Comparison of ENCODE assay signal across 30 cellular contexts in genomic region chr12:84719997-84720396, GRCh38.
"Had no signal": no experiment of that assay in that cellular context is flagged by ENCODE, and none has a peak within 500 bp of the region (broad histone marks: within the 10 kb centered on the region; RNA-seq: fewer than 3 reads in every experiment).

No MANE protein-coding gene starts in this region.

- H3K27me3 ChIP-seq: ascending aorta, cardiac muscle cell had no signal

- FAIRE-seq: bronchial epithelial cell, TTC549 had no signal

- ATAC-seq: activated CD4-positive, alpha-beta T cell treated with anti-CD3 and anti-CD28 coated beads for 36 hours; activated CD8-positive, alpha-beta memory T cell treated with anti-CD3 and anti-CD28 coated beads, Interleukin-2, amount 10 ng/mL, durations not matched to agents 7 days and 5 days; activated CD8-positive, alpha-beta T cell treated with anti-CD3 and anti-CD28 coated beads, Interleukin-2, amount 10 ng/mL, durations not matched to agents 7 days and 5 days; activated naive CD8-positive, alpha-beta T cell treated with anti-CD3 and anti-CD28 coated beads, Interleukin-2, amount 50 U/mL, for 24 hours had no signal

- H3K4me1 ChIP-seq: ascending aorta had no signal

- DNase-seq: activated B cell treated with CpG ODN at 0.5 μM for 24 hours; activated CD4-positive, alpha-beta memory T cell treated with anti-CD3 and anti-CD28 coated beads, Interleukin-2, amount 10 ng/mL, durations not matched to agents 7 days and 5 days; activated CD4-positive, alpha-beta T cell treated with anti-CD3 and anti-CD28 coated beads for 1 hour; activated CD4-positive, alpha-beta T cell treated with anti-CD3 and anti-CD28 coated beads for 36 hours; activated CD4-positive, alpha-beta T cell treated with anti-CD3 and anti-CD28 coated beads for 48 hours; activated CD4-positive, alpha-beta T cell treated with anti-CD3 and anti-CD28 coated beads, Interleukin-2, amount 10 ng/mL, durations not matched to agents 7 days and 5 days; activated CD4-positive, alpha-beta T cell treated with anti-CD3 and anti-CD28 coated beads, Interleukin-2, amount 50 U/mL, for 48 hours; activated CD8-positive, alpha-beta memory T cell treated with anti-CD3 and anti-CD28 coated beads for 24 hours; activated CD8-positive, alpha-beta memory T cell treated with anti-CD3 and anti-CD28 coated beads, Interleukin-2, amount 10 ng/mL, durations not matched to agents 7 days and 5 days; activated CD8-positive, alpha-beta memory T cell treated with anti-CD3 and anti-CD28 coated beads, Interleukin-2, amount 50 U/mL, for 48 hours; activated CD8-positive, alpha-beta T cell treated with anti-CD3 and anti-CD28 coated beads, Interleukin-2, amount 10 ng/mL, durations not matched to agents 7 days and 5 days; activated effector memory CD4-positive, alpha-beta T cell treated with Interleukin-2 at 50 U/mL for 16 hours; activated gamma-delta T cell; activated naive CD4-positive, alpha-beta T cell treated with anti-CD3 and anti-CD28 coated beads, Interleukin-2, amount 10 ng/mL, durations not matched to agents 7 days and 5 days; activated naive CD4-positive, alpha-beta T cell treated with Interleukin-2 at 50 U/mL for 16 hours; activated naive CD8-positive, alpha-beta T cell treated with anti-CD3 and anti-CD28 coated beads, Interleukin-2, amount 10 ng/mL, durations not matched to agents 7 days and 5 days; activated naive CD8-positive, alpha-beta T cell treated with anti-CD3 and anti-CD28 coated beads, Interleukin-2, amount 50 U/mL, for 24 hours; activated T-cell treated with anti-CD3 and anti-CD28 coated beads, Interleukin-2, amount 50 U/mL, for 24 hours; activated T-cell treated with anti-CD3 and anti-CD28 coated beads, Interleukin-2, amount 50 U/mL, for 48 hours; amygdala; anterior cingulate cortex; caudate nucleus; T-helper 1 cell; T-helper 2 cell; T-helper 9 cell had no signal

- H3K4me3 ChIP-seq: ascending aorta, cardiac muscle cell had no signal

- H3K36me3 ChIP-seq: ascending aorta, cardiac muscle cell had no signal

- H3K27ac ChIP-seq: ascending aorta, cardiac muscle cell, VCaP had no signal

- H3K9me3 ChIP-seq: ascending aorta had no signal
